Comparison of ENCODE assay signal across 1 cellular context in the genomic region with DNA sequence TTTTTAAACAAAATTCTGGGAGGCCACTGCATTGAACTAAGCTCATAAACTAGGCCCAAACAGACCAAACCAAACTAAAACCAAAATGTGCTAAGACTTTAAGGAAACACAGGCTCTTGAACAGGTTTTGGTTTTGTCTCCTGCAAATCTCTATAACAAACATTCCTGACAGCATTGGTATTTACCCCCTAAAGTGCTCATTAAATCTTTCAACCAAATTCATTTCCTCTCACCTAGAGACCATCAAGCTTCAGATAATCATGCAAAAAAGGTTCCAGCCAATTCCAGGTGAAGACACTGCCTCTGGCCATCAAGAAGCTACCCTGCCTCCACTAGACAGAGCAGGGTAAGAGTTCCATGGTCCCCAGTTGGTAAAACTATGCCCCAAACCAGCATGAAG.
TF ChIP-seq lines count a peak whose summit lies in the region.

No MANE protein-coding gene starts in this region.

TF ChIP-seq in WTC11, 78 proteins besides CTCF, POLR2A, EP300 and RAD21 (continued from another document):
- TF ChIP-seq, protein P1, sequence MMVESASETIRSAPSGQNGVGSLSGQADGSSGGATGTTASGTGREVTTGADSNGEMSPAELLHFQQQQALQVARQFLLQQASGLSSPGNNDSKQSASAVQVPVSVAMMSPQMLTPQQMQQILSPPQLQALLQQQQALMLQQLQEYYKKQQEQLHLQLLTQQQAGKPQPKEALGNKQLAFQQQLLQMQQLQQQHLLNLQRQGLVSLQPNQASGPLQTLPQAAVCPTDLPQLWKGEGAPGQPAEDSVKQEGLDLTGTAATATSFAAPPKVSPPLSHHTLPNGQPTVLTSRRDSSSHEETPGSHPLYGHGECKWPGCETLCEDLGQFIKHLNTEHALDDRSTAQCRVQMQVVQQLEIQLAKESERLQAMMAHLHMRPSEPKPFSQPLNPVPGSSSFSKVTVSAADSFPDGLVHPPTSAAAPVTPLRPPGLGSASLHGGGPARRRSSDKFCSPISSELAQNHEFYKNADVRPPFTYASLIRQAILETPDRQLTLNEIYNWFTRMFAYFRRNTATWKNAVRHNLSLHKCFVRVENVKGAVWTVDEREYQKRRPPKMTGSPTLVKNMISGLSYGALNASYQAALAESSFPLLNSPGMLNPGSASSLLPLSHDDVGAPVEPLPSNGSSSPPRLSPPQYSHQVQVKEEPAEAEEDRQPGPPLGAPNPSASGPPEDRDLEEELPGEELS (CRISPR knock-in tag; IDR thresholded peaks at IDR 0.05) = no peak
- TF ChIP-seq, protein P2, sequence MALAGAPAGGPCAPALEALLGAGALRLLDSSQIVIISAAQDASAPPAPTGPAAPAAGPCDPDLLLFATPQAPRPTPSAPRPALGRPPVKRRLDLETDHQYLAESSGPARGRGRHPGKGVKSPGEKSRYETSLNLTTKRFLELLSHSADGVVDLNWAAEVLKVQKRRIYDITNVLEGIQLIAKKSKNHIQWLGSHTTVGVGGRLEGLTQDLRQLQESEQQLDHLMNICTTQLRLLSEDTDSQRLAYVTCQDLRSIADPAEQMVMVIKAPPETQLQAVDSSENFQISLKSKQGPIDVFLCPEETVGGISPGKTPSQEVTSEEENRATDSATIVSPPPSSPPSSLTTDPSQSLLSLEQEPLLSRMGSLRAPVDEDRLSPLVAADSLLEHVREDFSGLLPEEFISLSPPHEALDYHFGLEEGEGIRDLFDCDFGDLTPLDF (CRISPR knock-in tag; IDR thresholded peaks at IDR 0.05) = no peak
- TF ChIP-seq, protein P3, sequence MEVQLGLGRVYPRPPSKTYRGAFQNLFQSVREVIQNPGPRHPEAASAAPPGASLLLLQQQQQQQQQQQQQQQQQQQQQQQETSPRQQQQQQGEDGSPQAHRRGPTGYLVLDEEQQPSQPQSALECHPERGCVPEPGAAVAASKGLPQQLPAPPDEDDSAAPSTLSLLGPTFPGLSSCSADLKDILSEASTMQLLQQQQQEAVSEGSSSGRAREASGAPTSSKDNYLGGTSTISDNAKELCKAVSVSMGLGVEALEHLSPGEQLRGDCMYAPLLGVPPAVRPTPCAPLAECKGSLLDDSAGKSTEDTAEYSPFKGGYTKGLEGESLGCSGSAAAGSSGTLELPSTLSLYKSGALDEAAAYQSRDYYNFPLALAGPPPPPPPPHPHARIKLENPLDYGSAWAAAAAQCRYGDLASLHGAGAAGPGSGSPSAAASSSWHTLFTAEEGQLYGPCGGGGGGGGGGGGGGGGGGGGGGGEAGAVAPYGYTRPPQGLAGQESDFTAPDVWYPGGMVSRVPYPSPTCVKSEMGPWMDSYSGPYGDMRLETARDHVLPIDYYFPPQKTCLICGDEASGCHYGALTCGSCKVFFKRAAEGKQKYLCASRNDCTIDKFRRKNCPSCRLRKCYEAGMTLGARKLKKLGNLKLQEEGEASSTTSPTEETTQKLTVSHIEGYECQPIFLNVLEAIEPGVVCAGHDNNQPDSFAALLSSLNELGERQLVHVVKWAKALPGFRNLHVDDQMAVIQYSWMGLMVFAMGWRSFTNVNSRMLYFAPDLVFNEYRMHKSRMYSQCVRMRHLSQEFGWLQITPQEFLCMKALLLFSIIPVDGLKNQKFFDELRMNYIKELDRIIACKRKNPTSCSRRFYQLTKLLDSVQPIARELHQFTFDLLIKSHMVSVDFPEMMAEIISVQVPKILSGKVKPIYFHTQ (CRISPR knock-in tag; IDR thresholded peaks at IDR 0.05) = no peak
- TF ChIP-seq GTF2I (CRISPR knock-in tag; conservative IDR thresholded peaks at IDR 0.05) (no peak), ATF1 (CRISPR knock-in tag; IDR thresholded peaks at IDR 0.05) (no peak), EMX1 (CRISPR knock-in tag; IDR thresholded peaks at IDR 0.05) (no peak), GABPB1 (CRISPR knock-in tag; IDR thresholded peaks at IDR 0.05) (no peak), ZNF423 (CRISPR knock-in tag; IDR thresholded peaks at IDR 0.05) (no peak), GRHL2 (CRISPR knock-in tag; IDR thresholded peaks at IDR 0.05; ENCODE audit: insufficient replicate concordance, severe bottlenecking) (no peak), HMGA2 (CRISPR knock-in tag; IDR thresholded peaks at IDR 0.05) (no peak), FOXP1 (CRISPR knock-in tag; IDR thresholded peaks at IDR 0.05; ENCODE audit: borderline replicate concordance) (no peak), RORB (CRISPR knock-in tag; IDR thresholded peaks at IDR 0.05) (no peak)
- TF ChIP-seq, protein P4, sequence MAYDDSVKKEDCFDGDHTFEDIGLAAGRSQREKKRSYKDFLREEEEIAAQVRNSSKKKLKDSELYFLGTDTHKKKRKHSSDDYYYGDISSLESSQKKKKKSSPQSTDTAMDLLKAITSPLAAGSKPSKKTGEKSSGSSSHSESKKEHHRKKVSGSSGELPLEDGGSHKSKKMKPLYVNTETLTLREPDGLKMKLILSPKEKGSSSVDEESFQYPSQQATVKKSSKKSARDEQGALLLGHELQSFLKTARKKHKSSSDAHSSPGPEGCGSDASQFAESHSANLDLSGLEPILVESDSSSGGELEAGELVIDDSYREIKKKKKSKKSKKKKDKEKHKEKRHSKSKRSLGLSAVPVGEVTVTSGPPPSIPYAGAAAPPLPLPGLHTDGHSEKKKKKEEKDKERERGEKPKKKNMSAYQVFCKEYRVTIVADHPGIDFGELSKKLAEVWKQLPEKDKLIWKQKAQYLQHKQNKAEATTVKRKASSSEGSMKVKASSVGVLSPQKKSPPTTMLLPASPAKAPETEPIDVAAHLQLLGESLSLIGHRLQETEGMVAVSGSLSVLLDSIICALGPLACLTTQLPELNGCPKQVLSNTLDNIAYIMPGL (CRISPR knock-in tag; IDR thresholded peaks at IDR 0.05) = no peak
- TF ChIP-seq, protein P5, sequence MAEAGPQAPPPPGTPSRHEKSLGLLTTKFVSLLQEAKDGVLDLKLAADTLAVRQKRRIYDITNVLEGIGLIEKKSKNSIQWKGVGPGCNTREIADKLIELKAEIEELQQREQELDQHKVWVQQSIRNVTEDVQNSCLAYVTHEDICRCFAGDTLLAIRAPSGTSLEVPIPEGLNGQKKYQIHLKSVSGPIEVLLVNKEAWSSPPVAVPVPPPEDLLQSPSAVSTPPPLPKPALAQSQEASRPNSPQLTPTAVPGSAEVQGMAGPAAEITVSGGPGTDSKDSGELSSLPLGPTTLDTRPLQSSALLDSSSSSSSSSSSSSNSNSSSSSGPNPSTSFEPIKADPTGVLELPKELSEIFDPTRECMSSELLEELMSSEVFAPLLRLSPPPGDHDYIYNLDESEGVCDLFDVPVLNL (CRISPR knock-in tag; IDR thresholded peaks at IDR 0.05; ENCODE audit: borderline replicate concordance, low read depth) = no peak
- TF ChIP-seq, protein P6, sequence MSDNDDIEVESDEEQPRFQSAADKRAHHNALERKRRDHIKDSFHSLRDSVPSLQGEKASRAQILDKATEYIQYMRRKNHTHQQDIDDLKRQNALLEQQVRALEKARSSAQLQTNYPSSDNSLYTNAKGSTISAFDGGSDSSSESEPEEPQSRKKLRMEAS (CRISPR knock-in tag; IDR thresholded peaks at IDR 0.05) = no peak
TF ChIP-seq in WTC11: peak in this region for 0.
